27 cellular contexts compared by ENCODE assay signal in the genomic region with DNA sequence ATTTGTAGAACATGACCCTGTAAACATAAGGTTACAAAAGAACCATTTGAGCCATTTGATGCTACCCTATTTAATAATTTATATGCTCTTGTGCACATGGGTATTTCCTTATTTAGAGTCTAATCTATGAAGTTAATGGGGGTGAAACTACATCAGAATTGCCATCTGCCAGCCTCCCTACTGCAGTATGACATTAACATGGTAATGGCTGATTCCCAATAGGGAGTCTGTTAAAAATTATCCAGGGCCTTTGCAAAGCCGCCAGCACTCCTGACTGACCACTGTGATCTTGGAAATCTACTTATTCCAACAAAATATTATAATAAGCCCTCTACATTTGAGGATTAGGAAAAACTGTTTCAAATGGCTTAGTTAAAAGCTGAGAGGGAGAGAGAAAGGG.
A peak's percentile ranks its signal among the peaks of the same experiment; 100 is the strongest.
DNase-seq lines count a peak whose midpoint lies in the region; ATAC-seq and TF ChIP-seq lines count a peak whose summit lies in the region.
"Had no signal": no experiment of that assay in that cellular context is flagged by ENCODE, and none has a peak within 500 bp of the region (broad histone marks: within the 10 kb centered on the region; RNA-seq: fewer than 3 reads in every experiment).

No MANE protein-coding gene starts in this region.

- DNase-seq in BE2C (peak; percentile 11), glutamatergic neuron (no peak), nephron progenitor cell (no peak), amygdala (lab: John Stamatoyannopoulos, UW) (no peak), activated T-cell treated with anti-CD3 and anti-CD28 coated beads for 4 hours (no peak)
- DNase-seq: activated CD4-positive, alpha-beta T cell treated with anti-CD3 and anti-CD28 coated beads, Interleukin-2, amount 10 ng/mL, durations not matched to agents 7 days and 5 days; activated naive CD4-positive, alpha-beta T cell treated with anti-CD3 and anti-CD28 coated beads for 36 hours; DMS79 treated with DMSO at 0.1 percent for 48 hours; effector CD8-positive, alpha-beta T cell; HCEC 1CT; heart left ventricle; KBM-7; NCI-H2081 treated with DMSO at 0.1 percent for 48 hours; occipital lobe; SHP77 treated with DMSO at 0.1 percent for 48 hours; stimulated activated naive CD8-positive, alpha-beta T cell treated with anti-CD3 and anti-CD28 coated beads, Interleukin-15, amount 100 ng/mL, for 72 hours; T1000; thyroid gland had no signal

- no peak for ATAC-seq in HG03565 (IDR thresholded peaks at IDR 0.05; ENCODE audit: unreplicated experiment)
- ATAC-seq: heart left ventricle; left lobe of liver; Panc1; stimulated activated naive CD8-positive, alpha-beta T cell treated with anti-CD3 and anti-CD28 coated beads, Interleukin-15, amount 100 ng/mL, for 72 hours had no signal

- no peak for TF ChIP-seq CTCF in BE2C (IDR thresholded peaks at IDR 0.05; ENCODE audit: low read depth, low read length)
- no peak for TF ChIP-seq CTCF in glutamatergic neuron (IDR thresholded peaks at IDR 0.05; ENCODE audit: partially characterized antibody, unreplicated experiment)
- TF ChIP-seq CTCF in nephron progenitor cell (IDR thresholded peaks at IDR 0.05) = no peak

- H3K4me3 ChIP-seq in BE2C (ENCODE audit: low read depth, low read length) (no peak overlapping the region), HUES48 (ENCODE audit: low read depth, low read length) (no peak overlapping the region)
- H3K4me3 ChIP-seq: BLaER1, heart left ventricle, skin epidermis, thyroid gland had no signal

- H3K27me3 ChIP-seq in BE2C = no peaks in the 10 kb centered on the region
- peaks cover 30% of the 10 kb centered on the region for H3K27me3 ChIP-seq in HUES48 (ENCODE audit: control insufficient read depth, insufficient read depth, low read length)
- H3K27me3 ChIP-seq: heart left ventricle, thyroid gland had no signal

- H3K36me3 ChIP-seq in BE2C (no peaks in the 10 kb centered on the region), HUES48 (ENCODE audit: control insufficient read depth, insufficient read depth, low read length) (no peaks in the 10 kb centered on the region)
- H3K36me3 ChIP-seq: BLaER1, heart left ventricle, thyroid gland, WERI-Rb-1 had no signal

- H3K9me3 Mint-ChIP-seq in glutamatergic neuron (ENCODE audit: unreplicated experiment) (peaks cover 1% of the 10 kb centered on the region), nephron progenitor cell (peaks cover 30% of the 10 kb centered on the region)
- H3K9me3 Mint-ChIP-seq: activated CD4-positive, alpha-beta T cell treated with anti-CD3 and anti-CD28 coated beads, Interleukin-2, amount 10 ng/mL, durations not matched to agents 7 days and 5 days; activated naive CD4-positive, alpha-beta T cell treated with anti-CD3 and anti-CD28 coated beads for 36 hours; stimulated activated naive CD8-positive, alpha-beta T cell treated with anti-CD3 and anti-CD28 coated beads, Interleukin-15, amount 100 ng/mL, for 72 hours had no signal

- no peaks in the 10 kb centered on the region for H3K4me1 ChIP-seq in BE2C
- H3K4me1 ChIP-seq in HUES48 (ENCODE audit: control insufficient read depth, insufficient read depth, low read length) = peaks cover 22% of the 10 kb centered on the region
- H3K4me1 ChIP-seq: heart left ventricle, thyroid gland had no signal

- H3K27ac ChIP-seq in HUES48 (ENCODE audit: low read depth, low read length) = peak overlapping the region; percentile 38
- H3K27ac ChIP-seq: BLaER1, epithelial cell of prostate, heart left ventricle, skin epidermis, thyroid gland, WERI-Rb-1 had no signal

- H3K27me3 Mint-ChIP-seq in glutamatergic neuron (ENCODE audit: unreplicated experiment) (no peaks in the 10 kb centered on the region), nephron progenitor cell (ENCODE audit: low read depth, poor library complexity) (no peaks in the 10 kb centered on the region)
- H3K27me3 Mint-ChIP-seq: activated CD4-positive, alpha-beta T cell treated with anti-CD3 and anti-CD28 coated beads, Interleukin-2, amount 10 ng/mL, durations not matched to agents 7 days and 5 days; stimulated activated naive CD8-positive, alpha-beta T cell treated with anti-CD3 and anti-CD28 coated beads, Interleukin-15, amount 100 ng/mL, for 72 hours had no signal

- peak overlapping the region; percentile 88 for H3K27ac Mint-ChIP-seq in glutamatergic neuron (ENCODE audit: unreplicated experiment)
- peak overlapping the region; percentile 37 for H3K27ac Mint-ChIP-seq in nephron progenitor cell
- H3K27ac Mint-ChIP-seq: activated CD4-positive, alpha-beta T cell treated with anti-CD3 and anti-CD28 coated beads, Interleukin-2, amount 10 ng/mL, durations not matched to agents 7 days and 5 days; activated naive CD4-positive, alpha-beta T cell treated with anti-CD3 and anti-CD28 coated beads for 36 hours; memory B cell; stimulated activated naive CD8-positive, alpha-beta T cell treated with anti-CD3 and anti-CD28 coated beads, Interleukin-15, amount 100 ng/mL, for 72 hours had no signal

- H3K4me1 Mint-ChIP-seq in glutamatergic neuron (ENCODE audit: low read depth, unreplicated experiment) (peaks cover 18% of the 10 kb centered on the region), nephron progenitor cell (no peaks in the 10 kb centered on the region)
- H3K4me1 Mint-ChIP-seq: activated CD4-positive, alpha-beta T cell treated with anti-CD3 and anti-CD28 coated beads, Interleukin-2, amount 10 ng/mL, durations not matched to agents 7 days and 5 days; memory B cell; stimulated activated naive CD8-positive, alpha-beta T cell treated with anti-CD3 and anti-CD28 coated beads, Interleukin-15, amount 100 ng/mL, for 72 hours had no signal

- H3K4me3 Mint-ChIP-seq in glutamatergic neuron (ENCODE audit: unreplicated experiment) = peak overlapping the region; percentile 76
- H3K4me3 Mint-ChIP-seq in nephron progenitor cell = no peak overlapping the region
- H3K4me3 Mint-ChIP-seq: activated CD4-positive, alpha-beta T cell treated with anti-CD3 and anti-CD28 coated beads, Interleukin-2, amount 10 ng/mL, durations not matched to agents 7 days and 5 days; activated naive CD4-positive, alpha-beta T cell treated with anti-CD3 and anti-CD28 coated beads for 36 hours; memory B cell; stimulated activated naive CD8-positive, alpha-beta T cell treated with anti-CD3 and anti-CD28 coated beads, Interleukin-15, amount 100 ng/mL, for 72 hours had no signal

- no peaks in the 10 kb centered on the region for H3K36me3 Mint-ChIP-seq in glutamatergic neuron (ENCODE audit: unreplicated experiment)
- H3K36me3 Mint-ChIP-seq in nephron progenitor cell (ENCODE audit: low read depth) = no peaks in the 10 kb centered on the region

- no peak overlapping the region for H3K9ac ChIP-seq in HUES48 (ENCODE audit: low read depth, low read length)
- H3K9ac ChIP-seq: BLaER1 had no signal

- H3K9me3 ChIP-seq in BE2C (no peaks in the 10 kb centered on the region), HUES48 (ENCODE audit: control insufficient read depth, insufficient read depth, low read length) (no peaks in the 10 kb centered on the region)
- H3K9me3 ChIP-seq: thyroid gland had no signal
